ENCODE assay signal across 10 cellular contexts in the genomic region with DNA sequence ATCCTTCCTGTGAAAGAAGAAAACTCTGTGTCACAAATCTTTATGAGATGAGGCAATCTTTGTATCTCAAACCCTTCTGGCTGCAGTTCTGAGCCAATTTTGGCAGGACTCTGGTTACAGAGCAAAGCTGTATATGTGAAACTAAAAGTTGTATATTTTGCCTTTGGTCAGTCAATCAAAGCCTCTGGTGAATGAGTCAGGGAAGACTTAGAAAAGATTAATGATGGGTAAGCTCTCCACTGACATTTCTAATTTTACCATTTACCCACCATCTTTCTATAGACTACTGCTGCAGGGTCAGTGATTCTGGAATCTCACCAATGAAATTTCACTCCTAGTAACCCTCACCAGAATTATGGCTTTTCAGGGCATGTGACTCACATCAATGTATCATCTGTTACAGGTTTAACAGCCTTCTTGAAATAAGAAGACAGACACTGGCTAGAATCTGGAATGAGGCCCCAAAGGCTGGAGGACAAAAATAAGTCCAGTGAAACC. TPM values are rescaled to one million over a fixed set of nuclear protein-coding genes. Genes with fewer than 3 reads are reported as not detected.
DNase-seq lines count a peak whose midpoint lies in the region; ATAC-seq and TF ChIP-seq lines count a peak whose summit lies in the region.
"Had no signal": no experiment of that assay in that cellular context is flagged by ENCODE, and none has a peak within 500 bp of the region (broad histone marks: within the 10 kb centered on the region; RNA-seq: fewer than 3 reads in every experiment).

No MANE protein-coding gene starts in this region.

- H3K9me3 ChIP-seq in effector memory CD4-positive, alpha-beta T cell (ENCODE audit: control insufficient read depth, low read length), result no peaks in the 10 kb centered on the region

- no peak for TF ChIP-seq CTCF in fibroblast of the aortic adventitia (IDR thresholded peaks at IDR 0.05; ENCODE audit: insufficient read depth, low read length)

- H3K4me3 ChIP-seq in fibroblast of the aortic adventitia (ENCODE audit: low read depth, low read length) (no peak overlapping the region), skeletal muscle cell (ENCODE audit: low read depth, low read length) (no peak overlapping the region)
- H3K4me3 ChIP-seq in effector memory CD4-positive, alpha-beta T cell (ENCODE audit: insufficient read depth, low read depth, low read length, poor library complexity, severe bottlenecking), result no peak overlapping the region

- peak; percentile 74 for ATAC-seq in SK-N-SH treated with all-trans-retinoic acid at 6 μM for 48 hours
- ATAC-seq in HG03045 (IDR thresholded peaks at IDR 0.05; ENCODE audit: unreplicated experiment), result no peak
- ATAC-seq in HG03521 (IDR thresholded peaks at IDR 0.05; ENCODE audit: unreplicated experiment), result no peak
- ATAC-seq: activated naive CD8-positive, alpha-beta T cell treated with anti-CD3 and anti-CD28 coated beads, Interleukin-2, amount 50 U/mL, for 24 hours had no signal

- no peaks in the 10 kb centered on the region for H3K4me1 ChIP-seq in effector memory CD4-positive, alpha-beta T cell (ENCODE audit: control insufficient read depth, insufficient read depth, low read length, poor library complexity, severe bottlenecking)

- DNase-seq in GM04504 (ENCODE audit: low read depth) (peak; percentile 53), fibroblast of the aortic adventitia (ENCODE audit: low read depth) (peak; percentile 89), skeletal muscle cell (ENCODE audit: low read depth) (peak; percentile 72), KBM-7 (no peak)
- no peak for DNase-seq in effector memory CD4-positive, alpha-beta T cell
- DNase-seq: activated naive CD8-positive, alpha-beta T cell treated with anti-CD3 and anti-CD28 coated beads, Interleukin-2, amount 50 U/mL, for 24 hours; NCI-H1436 treated with DMSO at 0.1 percent for 48 hours had no signal

- H3K27ac ChIP-seq in effector memory CD4-positive, alpha-beta T cell (ENCODE audit: insufficient read depth, low read length, poor library complexity, severe bottlenecking), result no peak overlapping the region

- in situ Hi-C loops in KBM-7 (cut with MboI; ENCODE audit: low pct_unique_long_range_greater_than_20kb, low sequenced_read_pairs), result no loop called here

- no peaks in the 10 kb centered on the region for H3K27me3 ChIP-seq in effector memory CD4-positive, alpha-beta T cell (replicated peaks; ENCODE audit: control insufficient read depth, insufficient read depth, low read length, poor library complexity, severe bottlenecking)

- H3K36me3 ChIP-seq in effector memory CD4-positive, alpha-beta T cell (ENCODE audit: control insufficient read depth, insufficient read depth, low read length), result no peaks in the 10 kb centered on the region

TF ChIP-seq in SK-N-SH treated with all-trans-retinoic acid at 6 μM for 48 hours, 23 proteins besides CTCF, POLR2A, EP300 and RAD21:
- TF ChIP-seq ESRRG (CRISPR knock-in tag; IDR thresholded peaks at IDR 0.05) (no peak), ZC3H10 (CRISPR knock-in tag; IDR thresholded peaks at IDR 0.05) (0 out of 2 replicates have a peak, but pooled peaks have one; percentile 5)

RNA-seq across cellular contexts. Expression of a gene that starts 43.3 kb away (rescaled TPM):
- 10.2 and 32.2 TPM in 2 replicates for total RNA-seq in fibroblast of the aortic adventitia (ENCODE audit: low replicate concordance)

RNA-seq across cellular contexts. Expression of a gene that starts 43.6 kb away (rescaled TPM):
- total RNA-seq in fibroblast of the aortic adventitia (ENCODE audit: low replicate concordance), result 11.9 and 14.5 TPM in 2 replicates

Comparison
In these comparisons a context has a peak if more than half of its experiments do, and no peak if none do; other contexts are left out.
1. DNase-seq: peak in GM04504 (single experiment), fibroblast of the aortic adventitia (single experiment) and skeletal muscle cell (single experiment); none in KBM-7 (single experiment) and effector memory CD4-positive, alpha-beta T cell (0 of 3).